Comparison of ENCODE assay signal across 8 cellular contexts in genomic region chr14:93994919-93995682, GRCh38. TPM values are rescaled to one million over a fixed set of nuclear protein-coding genes. Genes with fewer than 3 reads are reported as not detected.
DNase-seq lines count a peak whose midpoint lies in the region; ATAC-seq, FAIRE-seq and TF ChIP-seq lines count a peak whose summit lies in the region.

No MANE protein-coding gene starts in this region.

- H3K4me1 Mint-ChIP-seq in CD4-positive, alpha-beta T cell (ENCODE audit: low read depth), result no peaks in the 10 kb centered on the region
- H3K4me1 Mint-ChIP-seq in MCF 10A (ENCODE audit: insufficient read depth, unreplicated experiment) (peaks cover 14% of the 10 kb centered on the region), nephron progenitor cell (peaks cover 16% of the 10 kb centered on the region), osteocyte (ENCODE audit: unreplicated experiment) (no peaks in the 10 kb centered on the region)

- H3K4me1 ChIP-seq in osteoblast (ENCODE audit: insufficient read depth, low read length) (peaks cover 14% of the 10 kb centered on the region), OCI-LY7 (ENCODE audit: insufficient read depth, low read length, poor library complexity, severe bottlenecking) (peaks cover 5% of the 10 kb centered on the region)

- H3K27me3 Mint-ChIP-seq in CD4-positive, alpha-beta T cell, result no peaks in the 10 kb centered on the region
- H3K27me3 Mint-ChIP-seq in MCF 10A (ENCODE audit: insufficient read depth, unreplicated experiment) (no peaks in the 10 kb centered on the region), nephron progenitor cell (ENCODE audit: low read depth, poor library complexity) (peaks cover 28% of the 10 kb centered on the region), osteocyte (ENCODE audit: unreplicated experiment) (peaks cover 42% of the 10 kb centered on the region)

- intact Hi-C loops in CD4-positive, alpha-beta T cell (cut with DNase I, micrococcal nuclease), result no loop called here
- intact Hi-C loops in MCF 10A (cut with micrococcal nuclease) (loop anchor here (1.0 kb wide), 1 partner anchor 36 kb away; no protein-coding TSS in a partner anchor), OCI-LY7 (cut with micrococcal nuclease; ENCODE audit: unreplicated experiment) (no loop called here)

- H3K4me3 ChIP-seq in osteoblast (ENCODE audit: insufficient read depth, low read length) (peak overlapping the region; percentile 50), OCI-LY7 (ENCODE audit: low read depth, low read length, poor library complexity, severe bottlenecking) (no peak overlapping the region)

- H3K36me3 ChIP-seq in osteoblast (ENCODE audit: insufficient read depth, low read length), result no peaks in the 10 kb centered on the region
- H3K36me3 ChIP-seq in OCI-LY7 (ENCODE audit: insufficient read depth, low read length), result no peaks in the 10 kb centered on the region

- H2AFZ ChIP-seq in osteoblast (ENCODE audit: low read length) (peak overlapping the region; percentile 91), OCI-LY7 (ENCODE audit: low read length) (no peak overlapping the region)

- peak; percentile 83 for FAIRE-seq in RCC 7860 (lab: Jason Lieb, UNC)

- no peaks in the 10 kb centered on the region for H3K36me3 Mint-ChIP-seq in CD4-positive, alpha-beta T cell (ENCODE audit: low read depth)
- H3K36me3 Mint-ChIP-seq in MCF 10A (ENCODE audit: insufficient read depth, unreplicated experiment) (no peaks in the 10 kb centered on the region), nephron progenitor cell (ENCODE audit: low read depth) (no peaks in the 10 kb centered on the region), osteocyte (ENCODE audit: unreplicated experiment) (no peaks in the 10 kb centered on the region)

- no peaks in the 10 kb centered on the region for H4K20me1 ChIP-seq in osteoblast (ENCODE audit: insufficient read depth, low read length)
- no peaks in the 10 kb centered on the region for H4K20me1 ChIP-seq in OCI-LY7 (ENCODE audit: insufficient read depth, low read length)

- ATAC-seq in CD4-positive, alpha-beta T cell (ENCODE audit: poor library complexity), result peak; percentile 48

- BruUV-seq in MCF 10A (replicated peaks; lab: Mats Ljungman, UMichigan), result no TSS peak
- BruUV-seq in OCI-LY7 (replicated peaks; lab: Mats Ljungman, UMichigan), result no TSS peak

- no peaks in the 10 kb centered on the region for H3K9me3 ChIP-seq in CD4-positive, alpha-beta T cell (ENCODE audit: control insufficient read depth, low read length)
- no peaks in the 10 kb centered on the region for H3K9me3 ChIP-seq in osteoblast (ENCODE audit: low read depth, low read length)
- no peaks in the 10 kb centered on the region for H3K9me3 ChIP-seq in OCI-LY7 (ENCODE audit: low read length)

- H3K4me3 Mint-ChIP-seq in CD4-positive, alpha-beta T cell, result no peak overlapping the region
- H3K4me3 Mint-ChIP-seq in MCF 10A (ENCODE audit: unreplicated experiment) (no peak overlapping the region), nephron progenitor cell (no peak overlapping the region), osteocyte (ENCODE audit: unreplicated experiment) (no peak overlapping the region)

- TF ChIP-seq CTCF in CD4-positive, alpha-beta T cell (IDR thresholded peaks at IDR 0.05), result no peak
- TF ChIP-seq CTCF in MCF 10A (IDR thresholded peaks at IDR 0.05; ENCODE audit: unreplicated experiment), result no peak
- TF ChIP-seq CTCF in osteoblast (IDR thresholded peaks at IDR 0.05; ENCODE audit: extremely low read depth, low read depth, low read length), result no peak
- no peak for TF ChIP-seq CTCF in nephron progenitor cell (IDR thresholded peaks at IDR 0.05)
- TF ChIP-seq CTCF in osteocyte (IDR thresholded peaks at IDR 0.05), result no peak
- TF ChIP-seq CTCF in OCI-LY7 (conservative IDR thresholded peaks at IDR 0.05; ENCODE audit: low read length), result no peak

- H3K27ac Mint-ChIP-seq in CD4-positive, alpha-beta T cell, result no peak overlapping the region
- H3K27ac Mint-ChIP-seq in MCF 10A (ENCODE audit: low read depth, unreplicated experiment) (peak overlapping the region; percentile 9), nephron progenitor cell (no peak overlapping the region), osteocyte (ENCODE audit: unreplicated experiment) (no peak overlapping the region)

- no peaks in the 10 kb centered on the region for H3K9me2 ChIP-seq in OCI-LY7 (ENCODE audit: insufficient read depth, low read length)

- POLR2A ChIA-PET in CD4-positive, alpha-beta T cell (lab: Charles Lee), result interaction anchor here (1.8 kb wide), 1 partner anchor 55 kb away, joined by 4 read pairs; no protein-coding TSS in a partner anchor
- POLR2A ChIA-PET in MCF 10A (lab: Yijun Ruan, JAX) (no interaction called here), OCI-LY7 (lab: Charles Lee) (no interaction called here)

- H3K4me2 ChIP-seq in osteoblast (ENCODE audit: insufficient read depth, low read length), result peak overlapping the region; percentile 77
- no peak overlapping the region for H3K4me2 ChIP-seq in OCI-LY7 (ENCODE audit: low read length)

- no peak overlapping the region for H3K27ac ChIP-seq in CD4-positive, alpha-beta T cell (ENCODE audit: low read depth, low read length)
- H3K27ac ChIP-seq in osteoblast (ENCODE audit: low read depth, low read length), result peak overlapping the region; percentile 86
- H3K27ac ChIP-seq in OCI-LY7 (ENCODE audit: low read depth, low read length, poor library complexity, severe bottlenecking), result no peak overlapping the region

- H3K9me3 Mint-ChIP-seq in CD4-positive, alpha-beta T cell, result no peaks in the 10 kb centered on the region
- H3K9me3 Mint-ChIP-seq in MCF 10A (ENCODE audit: unreplicated experiment), result no peaks in the 10 kb centered on the region
- H3K9me3 Mint-ChIP-seq in nephron progenitor cell, result no peaks in the 10 kb centered on the region
- H3K9me3 Mint-ChIP-seq in osteocyte (ENCODE audit: unreplicated experiment), result no peaks in the 10 kb centered on the region

- no peaks in the 10 kb centered on the region for H3K79me2 ChIP-seq in osteoblast (ENCODE audit: insufficient read depth, low read length)
- no peaks in the 10 kb centered on the region for H3K79me2 ChIP-seq in OCI-LY7 (ENCODE audit: insufficient read depth, low read depth, low read length)

- CTCF ChIA-PET in CD4-positive, alpha-beta T cell (lab: Charles Lee), result interaction anchor here (0.8 kb wide), 1 partner anchor 55 kb away, joined by 3 read pairs; no protein-coding TSS in a partner anchor
- CTCF ChIA-PET in MCF 10A (lab: Yijun Ruan, JAX) (interaction anchor here (1.1 to 1.8 kb wide), 3 partner anchors 59 to 341 kb away, joined by 3 to 7 read pairs (median 3); no protein-coding TSS in a partner anchor), OCI-LY7 (lab: Charles Lee; ENCODE audit: unreplicated experiment) (interaction anchor here (0.6 kb wide), 1 partner anchor 8 kb away, joined by 3 read pairs; no protein-coding TSS in a partner anchor)

- no peaks in the 10 kb centered on the region for H3K27me3 ChIP-seq in CD4-positive, alpha-beta T cell (ENCODE audit: control insufficient read depth, insufficient read depth, low read length)
- H3K27me3 ChIP-seq in osteoblast (ENCODE audit: insufficient read depth, low read length), result no peaks in the 10 kb centered on the region

- DNase-seq in CD4-positive, alpha-beta T cell, result peak in 1 of 10 experiments; percentile 9
- DNase-seq in RCC 7860 (ENCODE audit: low spot score) (peak; percentile 82), MCF 10A (ENCODE audit: unreplicated experiment) (peak; percentile 86), osteoblast (ENCODE audit: insufficient read length, low spot score, missing footprints) (peak; percentile 97), nephron progenitor cell (no peak), osteocyte (ENCODE audit: extremely low spot score, unreplicated experiment) (no peak), NCI-H187 treated with DMSO at 0.1 percent for 48 hours (lab: John Stamatoyannopoulos, UW) (no peak), OCI-LY7 (ENCODE audit: low spot score) (no peak)

RNA-seq across cellular contexts. Expression of gene CCDC197, which starts 2.0 kb away (rescaled TPM):
- total RNA-seq in CD4-positive, alpha-beta T cell, result not detected
- not detected in 2 replicates for total RNA-seq in MCF 10A (2022)
- total RNA-seq in osteoblast, result not detected in 2 replicates
- total RNA-seq in osteocyte, result not detected in 2 replicates
- not detected in 2 replicates for total RNA-seq in OCI-LY7 (2014; rRNA removed; shearing (Covaris generic))
- total RNA-seq in OCI-LY7 (2022), result not detected in 2 replicates

RNA-seq across cellular contexts. Expression of gene ASB2, which starts 18.7 kb away (rescaled TPM):
- 1 to 10 TPM in 1 of 2 experiments, under 1 TPM in 1; 0.98 to 1.2 TPM for total RNA-seq in CD4-positive, alpha-beta T cell
- total RNA-seq in MCF 10A (2022) (not detected in 2 replicates), osteoblast (0.88 and 1.1 TPM in 2 replicates), osteocyte (0.34 and 0.38 TPM in 2 replicates), OCI-LY7 (2022) (16.1 and 23.6 TPM in 2 replicates)
- 15.0 and 21.7 TPM in 2 replicates for total RNA-seq in OCI-LY7 (2014; rRNA removed; shearing (Covaris generic))

RNA-seq across cellular contexts. Expression of gene OTUB2, which starts 31.0 kb away (rescaled TPM):
- not detected for total RNA-seq in CD4-positive, alpha-beta T cell
- total RNA-seq in MCF 10A (2022), result 1.2 and 1.8 TPM in 2 replicates
- total RNA-seq in osteoblast, result 1.2 and 1.4 TPM in 2 replicates
- total RNA-seq in osteocyte, result 1.3 TPM in 2 replicates
- 0.28 and 0.44 TPM in 2 replicates for total RNA-seq in OCI-LY7 (2014; rRNA removed; shearing (Covaris generic))
- total RNA-seq in OCI-LY7 (2022), result 0.48 and 0.84 TPM in 2 replicates

Comparison
In these comparisons a context has a peak if more than half of its experiments do, and no peak if none do; other contexts are left out.
1. DNase-seq: peak in RCC 7860 (single experiment), MCF 10A (single experiment) and osteoblast (single experiment); none in nephron progenitor cell (single experiment), osteocyte (single experiment), NCI-H187 treated with DMSO at 0.1 percent for 48 hours (single experiment) and OCI-LY7 (single experiment).